Comparison of ENCODE assay signal across 27 cellular contexts in the genomic region with DNA sequence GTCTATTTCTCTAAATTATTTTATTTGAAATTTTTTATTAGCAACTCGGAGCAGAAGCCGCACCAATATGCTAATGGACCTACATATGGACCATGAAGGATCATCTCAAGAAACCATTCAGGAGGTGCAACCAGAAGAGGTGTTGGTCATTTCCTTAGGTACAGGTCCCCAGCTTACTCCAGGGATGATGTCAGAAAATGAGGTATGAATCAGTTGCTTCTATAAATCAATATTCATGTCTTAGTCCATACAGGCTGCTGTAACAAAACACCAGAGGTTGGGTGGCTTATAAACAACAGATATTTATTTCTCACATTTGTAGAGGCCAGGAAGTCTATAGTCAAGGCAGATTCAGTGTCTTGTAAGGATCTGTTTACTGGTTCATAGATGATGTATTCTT.
"Had no signal": no experiment of that assay in that cellular context is flagged by ENCODE, and none has a peak within 500 bp of the region (broad histone marks: within the 10 kb centered on the region; RNA-seq: fewer than 3 reads in every experiment).

No MANE protein-coding gene starts in this region.

- H3K27me3 Mint-ChIP-seq: progenitor cell of endocrine pancreas; stimulated activated memory B cell treated with anti-CD40 and anti-IgM and Interleukin-4, amounts not matched to agents 10 μg/mL and 1 μg/mL and 100 μg/mL, for 72 hours; stimulated activated naive CD8-positive, alpha-beta T cell treated with anti-CD3 and anti-CD28 coated beads, Interleukin-15, amount 100 ng/mL, for 72 hours; type B pancreatic cell had no signal

- H3K4me3 Mint-ChIP-seq: natural killer cell; nephron; neural progenitor cell; stimulated activated memory B cell treated with anti-CD40 and anti-IgM and Interleukin-4, amounts not matched to agents 10 μg/mL and 1 μg/mL and 100 μg/mL, for 72 hours; stimulated activated naive CD8-positive, alpha-beta T cell treated with anti-CD3 and anti-CD28 coated beads, Interleukin-15, amount 100 ng/mL, for 72 hours; type B pancreatic cell had no signal

- H3K27ac Mint-ChIP-seq: nephron; neural progenitor cell; progenitor cell of endocrine pancreas; stimulated activated memory B cell treated with anti-CD40 and anti-IgM and Interleukin-4, amounts not matched to agents 10 μg/mL and 1 μg/mL and 100 μg/mL, for 72 hours; stimulated activated naive CD8-positive, alpha-beta T cell treated with anti-CD3 and anti-CD28 coated beads, Interleukin-15, amount 100 ng/mL, for 72 hours; type B pancreatic cell had no signal

- DNase-seq: natural killer cell; occipital lobe; ovary; posterior cingulate gyrus; psoas muscle; right cardiac atrium; right lobe of liver; sigmoid colon; small intestine; stimulated activated CD4-positive, alpha-beta T cell treated with anti-CD3 and anti-CD28 coated beads, Interleukin-15, amount 100 ng/mL, for 24 hours; stimulated activated CD4-positive, alpha-beta T cell treated with anti-CD3 and anti-CD28 coated beads, Interleukin-2, amount 100 ng/mL, for 24 hours; stimulated activated CD4-positive, alpha-beta T cell treated with anti-CD3 and anti-CD28 coated beads, Interleukin-2, amount 100 ng/mL, for 48 hours; stimulated activated CD4-positive, alpha-beta T cell treated with anti-CD3 and anti-CD28 coated beads, Interleukin-4, amount 100 ng/mL, for 24 hours; stimulated activated naive CD4-positive, alpha-beta T cell; stimulated activated naive CD8-positive, alpha-beta T cell treated with anti-CD3 and anti-CD28 coated beads, Interleukin-15, amount 100 ng/mL, for 72 hours; stimulated activated naive CD8-positive, alpha-beta T cell treated with anti-CD3 and anti-CD28 coated beads, Interleukin-15, Interleukin-2, amounts not matched to agents 100 U/mL and 50 U/mL, for 24 hours; substantia nigra; testis; tibial artery; transverse colon; upper lobe of right lung; uterus had no signal

- H3K9me3 Mint-ChIP-seq: stimulated activated memory B cell treated with anti-CD40 and anti-IgM and Interleukin-4, amounts not matched to agents 10 μg/mL and 1 μg/mL and 100 μg/mL, for 72 hours; type B pancreatic cell had no signal

- H3K4me1 Mint-ChIP-seq: natural killer cell; nephron; neural progenitor cell; stimulated activated memory B cell treated with anti-CD40 and anti-IgM and Interleukin-4, amounts not matched to agents 10 μg/mL and 1 μg/mL and 100 μg/mL, for 72 hours; stimulated activated naive CD8-positive, alpha-beta T cell treated with anti-CD3 and anti-CD28 coated beads, Interleukin-15, amount 100 ng/mL, for 72 hours had no signal

- ATAC-seq: natural killer cell; psoas muscle; right cardiac atrium; right lobe of liver; stimulated activated memory B cell treated with anti-CD40 and anti-IgM and Interleukin-4, amounts not matched to agents 10 μg/mL and 1 μg/mL and 100 μg/mL, for 72 hours; stimulated activated naive CD8-positive, alpha-beta T cell treated with anti-CD3 and anti-CD28 coated beads, Interleukin-15, amount 100 ng/mL, for 72 hours; stimulated activated naive CD8-positive, alpha-beta T cell treated with anti-CD3 and anti-CD28 coated beads, Interleukin-15, Interleukin-2, amounts not matched to agents 100 U/mL and 50 U/mL, for 24 hours; upper lobe of right lung had no signal
